ENCODE assay signal across 18 cellular contexts in genomic region chr9:82180711-82181110, GRCh38.
"Had no signal": no experiment of that assay in that cellular context is flagged by ENCODE, and none has a peak within 500 bp of the region (broad histone marks: within the 10 kb centered on the region; RNA-seq: fewer than 3 reads in every experiment).

No MANE protein-coding gene starts in this region.

- H3K4me3 Mint-ChIP-seq: activated B cell treated with CpG ODN at 0.5 μM for 24 hours; activated CD8-positive, alpha-beta T cell treated with anti-CD3 and anti-CD28 coated beads for 36 hours; activated naive CD4-positive, alpha-beta T cell treated with anti-CD3 and anti-CD28 coated beads, Interleukin-2, amount 50 U/mL, for 24 hours; naive thymus-derived CD8-positive, alpha-beta T cell; stimulated activated memory B cell treated with anti-CD40 and anti-IgM and Interleukin-4, amounts not matched to agents 10 μg/mL and 1 μg/mL and 100 μg/mL, for 72 hours had no signal

- H3K4me1 ChIP-seq: adrenal gland, gastroesophageal sphincter, heart right ventricle, right atrium auricular region had no signal

- H3K4me3 ChIP-seq: adrenal gland, cardiac muscle cell, dorsolateral prefrontal cortex, gastroesophageal sphincter, heart right ventricle, mucosa of descending colon, right atrium auricular region had no signal

- H3K27ac ChIP-seq: adrenal gland, cardiac muscle cell, dorsolateral prefrontal cortex, gastroesophageal sphincter, heart right ventricle, right atrium auricular region had no signal

- H3K27me3 Mint-ChIP-seq: activated B cell treated with CpG ODN at 0.5 μM for 24 hours; activated CD8-positive, alpha-beta T cell treated with anti-CD3 and anti-CD28 coated beads for 36 hours; activated naive CD4-positive, alpha-beta T cell treated with anti-CD3 and anti-CD28 coated beads, Interleukin-2, amount 50 U/mL, for 24 hours; naive thymus-derived CD8-positive, alpha-beta T cell; stimulated activated memory B cell treated with anti-CD40 and anti-IgM and Interleukin-4, amounts not matched to agents 10 μg/mL and 1 μg/mL and 100 μg/mL, for 72 hours had no signal

- H3K27ac Mint-ChIP-seq: activated B cell treated with CpG ODN at 0.5 μM for 24 hours; activated CD8-positive, alpha-beta T cell treated with anti-CD3 and anti-CD28 coated beads for 36 hours; activated naive CD4-positive, alpha-beta T cell treated with anti-CD3 and anti-CD28 coated beads, Interleukin-2, amount 50 U/mL, for 24 hours; naive thymus-derived CD8-positive, alpha-beta T cell; stimulated activated memory B cell treated with anti-CD40 and anti-IgM and Interleukin-4, amounts not matched to agents 10 μg/mL and 1 μg/mL and 100 μg/mL, for 72 hours had no signal

- H3K9me3 ChIP-seq: adrenal gland, mucosa of descending colon had no signal

- DNase-seq: activated B cell treated with CpG ODN at 0.5 μM for 24 hours; activated CD4-positive, alpha-beta T cell treated with anti-CD3 and anti-CD28 coated beads for 48 hours; activated CD8-positive, alpha-beta T cell treated with anti-CD3 and anti-CD28 coated beads for 36 hours; activated effector memory CD4-positive, alpha-beta T cell treated with anti-CD3 and anti-CD28 coated beads, Interleukin-2, amount 50 U/mL, for 16 hours; activated T-cell treated with anti-CD3 and anti-CD28 coated beads, Interleukin-2, amount 50 U/mL, for 48 hours; adrenal gland; dorsolateral prefrontal cortex; erythroblast; heart right ventricle; mammary epithelial cell; mucosa of descending colon; naive thymus-derived CD8-positive, alpha-beta T cell; stimulated activated CD4-positive, alpha-beta T cell treated with anti-CD3 and anti-CD28 coated beads, Interleukin-2, amount 100 ng/mL, for 48 hours had no signal

- H3K4me1 Mint-ChIP-seq: activated naive CD4-positive, alpha-beta T cell treated with anti-CD3 and anti-CD28 coated beads, Interleukin-2, amount 50 U/mL, for 24 hours had no signal

- H3K36me3 Mint-ChIP-seq: activated naive CD4-positive, alpha-beta T cell treated with anti-CD3 and anti-CD28 coated beads, Interleukin-2, amount 50 U/mL, for 24 hours; naive thymus-derived CD8-positive, alpha-beta T cell; stimulated activated memory B cell treated with anti-CD40 and anti-IgM and Interleukin-4, amounts not matched to agents 10 μg/mL and 1 μg/mL and 100 μg/mL, for 72 hours had no signal

- H3K9me3 Mint-ChIP-seq: activated naive CD4-positive, alpha-beta T cell treated with anti-CD3 and anti-CD28 coated beads, Interleukin-2, amount 50 U/mL, for 24 hours had no signal

- H3K36me3 ChIP-seq: adrenal gland, cardiac muscle cell, gastroesophageal sphincter, heart right ventricle, right atrium auricular region had no signal

- H3K27me3 ChIP-seq: adrenal gland, dorsolateral prefrontal cortex, gastroesophageal sphincter, right atrium auricular region had no signal
